Comparison of ENCODE assay signal across 9 cellular contexts in the genomic region with DNA sequence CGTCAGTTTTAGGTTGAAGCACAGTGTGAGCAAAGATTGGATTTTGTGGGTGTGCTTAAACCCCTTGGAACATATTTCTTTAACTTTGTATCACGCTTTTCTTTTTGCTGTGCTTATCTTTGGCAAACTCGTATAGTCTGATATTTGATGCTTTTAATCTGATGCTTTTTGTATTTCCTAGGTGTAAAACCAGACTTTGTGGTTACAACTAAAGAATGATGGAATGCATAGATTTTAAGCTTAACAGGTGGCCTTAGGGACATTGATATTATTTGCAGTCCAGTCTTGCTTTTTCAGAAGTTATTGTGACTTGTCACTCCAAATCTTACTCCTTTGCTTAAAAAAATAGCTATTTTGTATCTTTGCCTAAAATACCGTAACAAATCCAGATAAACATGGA. TPM values are rescaled to one million over a fixed set of nuclear protein-coding genes. Genes with fewer than 3 reads are reported as not detected.
DNase-seq lines count a peak whose midpoint lies in the region; ATAC-seq and TF ChIP-seq lines count a peak whose summit lies in the region.
"Had no signal": no experiment of that assay in that cellular context is flagged by ENCODE, and none has a peak within 500 bp of the region (broad histone marks: within the 10 kb centered on the region; RNA-seq: fewer than 3 reads in every experiment).

No MANE protein-coding gene starts in this region.

- peak overlapping the region; percentile 83 for H3K4me2 ChIP-seq in neural progenitor cell

- H3K9me3 ChIP-seq in CD8-positive, alpha-beta memory T cell (ENCODE audit: low read length) = no peaks in the 10 kb centered on the region
- no peaks in the 10 kb centered on the region for H3K9me3 ChIP-seq in neural progenitor cell (ENCODE audit: low read depth)

- peaks cover 16% of the 10 kb centered on the region for H3K4me1 ChIP-seq in CD8-positive, alpha-beta memory T cell (ENCODE audit: insufficient read depth, low read length)
- peaks cover 12% of the 10 kb centered on the region for H3K4me1 ChIP-seq in neural progenitor cell

- H3K27ac ChIP-seq in CD8-positive, alpha-beta memory T cell (ENCODE audit: low read depth, low read length) = no peak overlapping the region
- no peak overlapping the region for H3K27ac ChIP-seq in neural progenitor cell

- no peak overlapping the region for H2AFZ ChIP-seq in neural progenitor cell (replicated peaks)

- peaks cover 0 to 13% (median 1%) of the 10 kb centered on the region in 3 donors for H3K36me3 Mint-ChIP-seq in CD8-positive, alpha-beta memory T cell
- peaks cover 9% of the 10 kb centered on the region for H3K36me3 Mint-ChIP-seq in effector memory CD8-positive, alpha-beta T cell (ENCODE audit: insufficient read depth)
- peaks cover 7% of the 10 kb centered on the region for H3K36me3 Mint-ChIP-seq in neural progenitor cell

- CTCF ChIA-PET in CD8-positive, alpha-beta memory T cell (lab: Charles Lee) = interaction anchor here (1.5 kb wide), 1 partner anchor 63 kb away, joined by 3 read pairs; no protein-coding TSS in a partner anchor

- H3K27me3 ChIP-seq in CD8-positive, alpha-beta memory T cell (ENCODE audit: insufficient read depth, low read length, poor library complexity, severe bottlenecking) = no peaks in the 10 kb centered on the region
- no peaks in the 10 kb centered on the region for H3K27me3 ChIP-seq in neural progenitor cell

- ATAC-seq in effector memory CD8-positive, alpha-beta T cell (replicated peaks) = no peak
- ATAC-seq in HG03378 (IDR thresholded peaks at IDR 0.05; ENCODE audit: unreplicated experiment) = no peak

- H3K79me2 ChIP-seq in neural progenitor cell (ENCODE audit: low read depth) = peaks cover 56% of the 10 kb centered on the region

- peaks cover 4% of the 10 kb centered on the region for H4K20me1 ChIP-seq in neural progenitor cell (ENCODE audit: low read depth)

- TF ChIP-seq CTCF in NB4 (IDR thresholded peaks at IDR 0.05; ENCODE audit: low read depth, low read length) (no peak), neural progenitor cell (IDR thresholded peaks at IDR 0.05) (no peak)

- DNase-seq in CD8-positive, alpha-beta memory T cell = no peak
- no peak for DNase-seq in NB4 (ENCODE audit: low read depth)
- DNase-seq in effector memory CD8-positive, alpha-beta T cell = no peak
- no peak for DNase-seq in neural progenitor cell (ENCODE audit: low spot score)
- DNase-seq in NK-92 treated with Interleukin-12 subunit alpha and Interleukin-12 subunit beta, amount 100 ng/mL, for 24 hours (lab: John Stamatoyannopoulos, UW) = no peak
- DNase-seq in NCI-H82 (lab: John Stamatoyannopoulos, UW) = no peak
- no peak for DNase-seq in cerebellar cortex (ENCODE audit: low spot score)
- DNase-seq: activated CD4-positive, alpha-beta T cell treated with anti-CD3 and anti-CD28 coated beads for 1 hour had no signal

- H3F3A ChIP-seq in neural progenitor cell (ENCODE audit: low read depth) = peaks cover 20% of the 10 kb centered on the region

- no peak for TF ChIP-seq POLR2A in NB4 (IDR thresholded peaks at IDR 0.05; ENCODE audit: extremely low read depth, insufficient read length)

- H3K27me3 Mint-ChIP-seq in CD8-positive, alpha-beta memory T cell = peaks cover 4 to 12% of the 10 kb centered on the region in 2 donors
- peaks cover 5 to 9% of the 10 kb centered on the region in 2 donors for H3K27me3 Mint-ChIP-seq in effector memory CD8-positive, alpha-beta T cell
- H3K27me3 Mint-ChIP-seq in neural progenitor cell (ENCODE audit: insufficient read depth, low read depth) = peaks cover 3% of the 10 kb centered on the region

- H3K4me3 ChIP-seq in CD8-positive, alpha-beta memory T cell (ENCODE audit: low read length) = no peak overlapping the region
- H3K4me3 ChIP-seq in NB4 (ENCODE audit: low read depth, low read length) = peak overlapping the region; percentile 75
- H3K4me3 ChIP-seq in neural progenitor cell = peak overlapping the region; percentile 68

- H3K4me3 Mint-ChIP-seq in CD8-positive, alpha-beta memory T cell = peak overlapping the region; percentile 90 to 99 (median 95)
- peak overlapping the region; percentile 93 to 99 for H3K4me3 Mint-ChIP-seq in effector memory CD8-positive, alpha-beta T cell
- H3K4me3 Mint-ChIP-seq in neural progenitor cell = peak overlapping the region; percentile 96

- POLR2A ChIA-PET in CD8-positive, alpha-beta memory T cell (lab: Charles Lee) = no interaction called here

- peaks cover 27 to 40% (median 38%) of the 10 kb centered on the region in 3 donors for H3K4me1 Mint-ChIP-seq in CD8-positive, alpha-beta memory T cell
- peaks cover 16 to 18% of the 10 kb centered on the region in 2 donors for H3K4me1 Mint-ChIP-seq in effector memory CD8-positive, alpha-beta T cell (ENCODE audit: low read depth in 2 of 2)
- H3K4me1 Mint-ChIP-seq in neural progenitor cell = peaks cover 27% of the 10 kb centered on the region

- peak overlapping the region in 5 of 8 donors; percentile 87 to 94 (median 93) for H3K27ac Mint-ChIP-seq in CD8-positive, alpha-beta memory T cell
- H3K27ac Mint-ChIP-seq in effector memory CD8-positive, alpha-beta T cell = peak overlapping the region in 1 of 2 donors; percentile 99
- no peak overlapping the region for H3K27ac Mint-ChIP-seq in neural progenitor cell

- peaks cover 0 to 2% (median 2%) of the 10 kb centered on the region in 5 donors for H3K9me3 Mint-ChIP-seq in CD8-positive, alpha-beta memory T cell
- no peaks in the 10 kb centered on the region for H3K9me3 Mint-ChIP-seq in effector memory CD8-positive, alpha-beta T cell
- H3K9me3 Mint-ChIP-seq in neural progenitor cell = no peaks in the 10 kb centered on the region

- H3K9ac ChIP-seq in neural progenitor cell = no peak overlapping the region

- H3K36me3 ChIP-seq in CD8-positive, alpha-beta memory T cell (ENCODE audit: insufficient read depth, low read length) = no peaks in the 10 kb centered on the region
- no peaks in the 10 kb centered on the region for H3K36me3 ChIP-seq in neural progenitor cell

RNA-seq across cellular contexts. Expression of a gene that starts 1.3 kb away (rescaled TPM):
- 10 to 100 TPM; 19.3 to 21.3 TPM for total RNA-seq in CD8-positive, alpha-beta memory T cell
- polyA plus RNA-seq in CD8-positive, alpha-beta memory T cell = 7.1 TPM
- 23.5 and 25.4 TPM in 2 replicates for total RNA-seq in neural progenitor cell (ENCODE audit: low replicate concordance)
